8 cellular contexts compared by ENCODE assay signal in the genomic region with DNA sequence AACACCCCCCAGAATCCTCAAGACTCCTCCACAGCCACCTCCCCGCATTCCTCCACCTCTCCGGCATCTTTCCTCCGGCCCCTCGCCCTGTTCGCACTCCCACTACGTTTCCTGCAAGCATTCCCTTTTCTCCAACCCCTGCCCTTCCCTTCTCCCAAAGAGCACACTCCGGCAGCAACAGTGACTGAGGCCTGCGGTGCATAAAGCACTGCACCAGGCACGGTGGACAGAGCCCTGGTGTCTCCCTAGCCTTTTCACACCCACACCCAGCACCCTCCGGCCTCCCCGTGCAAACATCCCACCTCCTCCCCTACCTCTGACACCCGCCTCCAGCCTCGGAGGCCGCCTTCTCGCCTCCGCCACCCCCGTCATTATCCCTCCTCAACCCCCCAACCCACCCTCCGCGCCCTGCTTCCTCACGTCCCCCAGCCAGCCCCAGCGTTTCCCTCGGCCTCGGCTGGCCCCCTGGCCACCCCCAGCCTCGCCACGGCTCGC. TPM values are rescaled to one million over a fixed set of nuclear protein-coding genes. Genes with fewer than 3 reads are reported as not detected.
DNase-seq lines count a peak whose midpoint lies in the region; ATAC-seq, FAIRE-seq and TF ChIP-seq lines count a peak whose summit lies in the region.

No MANE protein-coding gene starts in this region.

- DNase-seq in T-helper 22 cell (ENCODE audit: low read depth) (peak; percentile 32), cerebellar cortex (ENCODE audit: low spot score) (peak; percentile 35), kidney (peak; percentile 80), spleen (no peak), GOT3 (lab: John Stamatoyannopoulos, UW) (no peak)

- H3K4me2 ChIP-seq in BLaER1: peak overlapping the region; percentile 93

- H3K27me3 ChIP-seq in BLaER1 (no peaks in the 10 kb centered on the region), HUES48 (ENCODE audit: control insufficient read depth, insufficient read depth, low read length) (no peaks in the 10 kb centered on the region), spleen (replicated peaks in 1 of 7) (no peaks in the 10 kb centered on the region)

- intact Hi-C loops in kidney (cut with DNase I): no loop called here
- intact Hi-C loops in spleen (cut with DNase I; ENCODE audit: low total_unique reads): no loop called here

- peak overlapping the region; percentile 89 for H3K27ac ChIP-seq in BLaER1
- peak overlapping the region; percentile 88 for H3K27ac ChIP-seq in HUES48 (ENCODE audit: low read depth, low read length)
- peak overlapping the region; percentile 45 to 87 for H3K27ac ChIP-seq in kidney (ENCODE audit: low read depth in 2 of 2, low read length in 2 of 2)
- H3K27ac ChIP-seq in spleen: peak overlapping the region; percentile 81 to 97 (median 94)

- 0 to 2% (median 1%) methylated on average over 24 to 26 of the region's 26 CpGs for WGBS in spleen, 5 donors

- TF ChIP-seq CTCF in kidney (IDR thresholded peaks at IDR 0.05; ENCODE audit: borderline replicate concordance, extremely low read depth, insufficient read depth) (no peak), spleen (IDR thresholded peaks at IDR 0.05 in 8 of 11, conservative IDR thresholded peaks at IDR 0.05 in 3 of 11) (no peak)

- H3K4me3 ChIP-seq in BLaER1 (peak overlapping the region; percentile 82), HUES48 (ENCODE audit: low read depth, low read length) (peak overlapping the region; percentile 94), kidney (ENCODE audit: low read length in 2 of 2) (peak overlapping the region; percentile 81 to 88), spleen (peak overlapping the region; percentile 33 to 93 (median 77))

- no peak for FAIRE-seq in kidney (lab: Jason Lieb, UNC)

- ATAC-seq in GM19328 (IDR thresholded peaks at IDR 0.05; ENCODE audit: unreplicated experiment): peak; percentile 29

- H3K9me3 ChIP-seq in BLaER1 (no peaks in the 10 kb centered on the region), HUES48 (ENCODE audit: control insufficient read depth, insufficient read depth, low read length) (no peaks in the 10 kb centered on the region), kidney (ENCODE audit: control insufficient read depth in 1 of 2, low read length in 2 of 2) (no peaks in the 10 kb centered on the region), spleen (no peaks in the 10 kb centered on the region)

- no peak for TF ChIP-seq POLR2A in spleen (IDR thresholded peaks at IDR 0.05)

- peaks cover 21% of the 10 kb centered on the region for H3K4me1 ChIP-seq in BLaER1
- peaks cover 19% of the 10 kb centered on the region for H3K4me1 ChIP-seq in HUES48 (ENCODE audit: control insufficient read depth, insufficient read depth, low read length)
- H3K4me1 ChIP-seq in kidney (ENCODE audit: control insufficient read depth in 1 of 2, insufficient read depth in 1 of 2, low read depth in 1 of 2, low read length in 2 of 2): peaks cover 4 to 9% of the 10 kb centered on the region in 2 donors
- H3K4me1 ChIP-seq in spleen: peaks cover 10 to 64% (median 44%) of the 10 kb centered on the region in 6 donors

- H3K36me3 ChIP-seq in BLaER1 (peaks cover 19% of the 10 kb centered on the region), HUES48 (ENCODE audit: control insufficient read depth, insufficient read depth, low read length) (no peaks in the 10 kb centered on the region), kidney (ENCODE audit: control insufficient read depth in 1 of 2, insufficient read depth in 2 of 2, low read length in 2 of 2) (no peaks in the 10 kb centered on the region), spleen (peaks cover 0 to 10% (median 0%) of the 10 kb centered on the region in 6 donors)

- H4K20me1 ChIP-seq in BLaER1: peaks cover 50% of the 10 kb centered on the region

- H3K9ac ChIP-seq in BLaER1 (peak overlapping the region; percentile 89), HUES48 (ENCODE audit: low read depth, low read length) (peak overlapping the region; percentile 74), kidney (ENCODE audit: low read length in 2 of 2) (peak overlapping the region; percentile 20 to 86)

RNA-seq across cellular contexts. Expression of a gene that starts 0.6 kb away (rescaled TPM):
- 74.4 TPM for total RNA-seq in kidney
- polyA plus RNA-seq in kidney (ENCODE audit: insufficient read depth, low read depth, low replicate concordance): 5.4 TPM
- 10 to 100 TPM; 36.5 to 66.0 (median 48.2) TPM for total RNA-seq in spleen
- 1 to 10 TPM; 4.1 to 5.7 (median 4.6) TPM for polyA plus RNA-seq in spleen

Comparison
In these comparisons a context has a peak if more than half of its experiments do, and no peak if none do; other contexts are left out.
1. DNase-seq: peak in T-helper 22 cell (single experiment), cerebellar cortex (single experiment) and kidney (single experiment); none in spleen (single experiment) and GOT3 (single experiment).
2. Peak in every context shown above with its lines, with median percentiles within 50 percentile points of each other: H3K27ac ChIP-seq, H3K4me3 ChIP-seq and H3K9ac ChIP-seq.